In genomic region chr6:100457251-100457990, GRCh38 we compare ENCODE assay signal across 21 cellular contexts. TPM values are rescaled to one million over a fixed set of nuclear protein-coding genes. Genes with fewer than 3 reads are reported as not detected.
DNase-seq lines count a peak whose midpoint lies in the region; ATAC-seq, FAIRE-seq and TF ChIP-seq lines count a peak whose summit lies in the region.
"Had no signal": no experiment of that assay in that cellular context is flagged by ENCODE, and none has a peak within 500 bp of the region (broad histone marks: within the 10 kb centered on the region; RNA-seq: fewer than 3 reads in every experiment).

No MANE protein-coding gene starts in this region.

- H3K79me2 ChIP-seq in endothelial cell of umbilical vein (ENCODE audit: control insufficient read depth, insufficient read depth, low read length), result no peaks in the 10 kb centered on the region

- POLR2A ChIA-PET in BJ (lab: Charles Lee) (interaction anchor here (0.6 to 1.2 kb wide), 2 partner anchors 9 to 19 kb away, joined by 3 to 5 read pairs; no protein-coding TSS in a partner anchor), endothelial cell of umbilical vein (lab: Charles Lee) (no interaction called here)

- no peak for FAIRE-seq in endothelial cell of umbilical vein (lab: Jason Lieb, UNC)
- FAIRE-seq: GM18507 had no signal

- no peak overlapping the region for H3K4me2 ChIP-seq in endothelial cell of umbilical vein (ENCODE audit: insufficient read depth, low read length)

- H3K27me3 Mint-ChIP-seq in naive B cell, result peaks cover 61 to 80% (median 66%) of the 10 kb centered on the region in 3 donors

- H3K9me3 Mint-ChIP-seq in naive B cell, result peaks cover 5 to 63% (median 22%) of the 10 kb centered on the region in 7 donors
- H3K9me3 Mint-ChIP-seq: activated T-helper 17 cell treated with anti-CD3 and anti-CD28 coated beads, Interleukin-2, amount 50 U/mL, for 72 hours had no signal

- no peak overlapping the region for H3K9ac ChIP-seq in endothelial cell of umbilical vein (replicated peaks; ENCODE audit: extremely low read depth, insufficient read depth, low read length)

- TF ChIP-seq POLR2A in endothelial cell of umbilical vein (IDR thresholded peaks at IDR 0.05; ENCODE audit: low read depth, low read length), result no peak

- H3K4me1 Mint-ChIP-seq in naive B cell, result peaks cover 0 to 21% (median 10%) of the 10 kb centered on the region in 3 donors
- H3K4me1 Mint-ChIP-seq: activated T-helper 17 cell treated with anti-CD3 and anti-CD28 coated beads, Interleukin-2, amount 50 U/mL, for 72 hours had no signal

- no peaks in the 10 kb centered on the region for H4K20me1 ChIP-seq in endothelial cell of umbilical vein (replicated peaks; ENCODE audit: control insufficient read depth, extremely low read depth, insufficient read depth, low read length)

- peak overlapping the region in 1 of 8 donors; percentile 58 for H3K4me3 Mint-ChIP-seq in naive B cell
- H3K4me3 Mint-ChIP-seq: activated T-helper 17 cell treated with anti-CD3 and anti-CD28 coated beads, Interleukin-2, amount 50 U/mL, for 72 hours had no signal

- intact Hi-C loops in endothelial cell of umbilical vein (cut with micrococcal nuclease), result loop anchor here (5.0 kb wide), 2 partner anchors 105 to 535 kb away; no protein-coding TSS in a partner anchor

- H3K36me3 ChIP-seq in BJ (ENCODE audit: control insufficient read depth, insufficient read depth, low read length) (peaks cover 7% of the 10 kb centered on the region), endothelial cell of umbilical vein (ENCODE audit: control insufficient read depth in 2 of 2, extremely low read depth in 1 of 2, insufficient read depth in 2 of 2, low read length in 2 of 2) (no peaks in the 10 kb centered on the region)
- H3K36me3 ChIP-seq: right atrium auricular region had no signal

- H3K27me3 ChIP-seq in BJ (ENCODE audit: control insufficient read depth, insufficient read depth, low read length) (no peaks in the 10 kb centered on the region), endothelial cell of umbilical vein (ENCODE audit: control insufficient read depth in 2 of 2, insufficient read depth in 2 of 2, low read length in 2 of 2) (peaks cover 84 to 99% of the 10 kb centered on the region in 2 experiments)

- ATAC-seq in naive B cell (ENCODE audit: low read depth in 2 of 2) (no peak), HG03378 (IDR thresholded peaks at IDR 0.05; ENCODE audit: unreplicated experiment) (no peak), HG02981 (IDR thresholded peaks at IDR 0.05; ENCODE audit: unreplicated experiment) (no peak)
- ATAC-seq: activated T-helper 17 cell treated with anti-CD3 and anti-CD28 coated beads, Interleukin-2, amount 50 U/mL, for 72 hours; left ventricle myocardium superior had no signal

- no peaks in the 10 kb centered on the region for H3K9me3 ChIP-seq in endothelial cell of umbilical vein (replicated peaks; ENCODE audit: control insufficient read depth, insufficient read depth, low read length)

- H3K27ac ChIP-seq in endothelial cell of umbilical vein (ENCODE audit: insufficient read depth, low read depth, low read length), result no peak overlapping the region
- H3K27ac ChIP-seq: right atrium auricular region, SK-N-MC had no signal

- dilution Hi-C loops in endothelial cell of umbilical vein (cut with MboI; ENCODE audit: extremely low pct_ligation_motif_present, low sequenced_read_pairs), result loop anchor here (25.0 kb wide), 1 partner anchor 345 kb away; no protein-coding TSS in a partner anchor

- H2AFZ ChIP-seq in endothelial cell of umbilical vein (ENCODE audit: low read depth, low read length), result no peak overlapping the region

- DNase-seq in BJ (ENCODE audit: low read depth) (no peak), HFF-Myc (ENCODE audit: extremely low read depth, low read depth) (no peak), endothelial cell of umbilical vein (ENCODE audit: low read depth, low spot score) (no peak), naive B cell (no peak), NCI-H1092 treated with DMSO at 0.1 percent for 48 hours (lab: John Stamatoyannopoulos, UW) (no peak)
- DNase-seq in effector CD4-positive, alpha-beta T cell, result no peak
- DNase-seq: activated CD4-positive, alpha-beta T cell treated with anti-CD3 and anti-CD28 coated beads, Interleukin-2, amount 50 U/mL, for 48 hours; amniotic stem cell; hippocampal formation; left ventricle myocardium superior; NCI-H1436 treated with DMSO at 0.1 percent for 48 hours; NCI-H510A; OCI-M1 had no signal

- no peak for TF ChIP-seq CTCF in BJ (IDR thresholded peaks at IDR 0.05; ENCODE audit: insufficient read depth, low read depth, low read length)
- no peak for TF ChIP-seq CTCF in HFF-Myc (IDR thresholded peaks at IDR 0.05; ENCODE audit: low read depth, low read length, missing control alignments)
- TF ChIP-seq CTCF in endothelial cell of umbilical vein (IDR thresholded peaks at IDR 0.05; ENCODE audit: extremely low read depth in 1 of 2, insufficient read depth in 1 of 2, low read depth in 1 of 2, low read length in 2 of 2), result no peak

- no peaks in the 10 kb centered on the region for H3K9me1 ChIP-seq in endothelial cell of umbilical vein (replicated peaks; ENCODE audit: control insufficient read depth, extremely low read depth, insufficient read depth, low read length)

- peaks cover 12% of the 10 kb centered on the region for H3K4me1 ChIP-seq in endothelial cell of umbilical vein (ENCODE audit: control insufficient read depth, extremely low read depth, insufficient read depth, low read length)

- H3K36me3 Mint-ChIP-seq in naive B cell, result peaks cover 11 to 17% of the 10 kb centered on the region in 2 donors

- BruUV-seq in endothelial cell of umbilical vein (replicated peaks; lab: Mats Ljungman, UMichigan), result no TSS peak

- H3K4me3 ChIP-seq in BJ (ENCODE audit: low read depth, low read length) (peak overlapping the region; percentile 74), HFF-Myc (replicated peaks; ENCODE audit: low read depth, low read length) (peak overlapping the region; percentile 89), endothelial cell of umbilical vein (replicated peaks in 1 of 3; ENCODE audit: insufficient read depth in 1 of 3, low read depth in 1 of 3, low read length in 3 of 3) (no peak overlapping the region)
- H3K4me3 ChIP-seq: right atrium auricular region, SK-N-MC had no signal

- CTCF ChIA-PET in BJ (lab: Yijun Ruan, JAX), result interaction anchor here (0.7 to 11.7 kb wide), 10 partner anchors 9 to 350 kb away, joined by 3 to 161 read pairs (median 4); no protein-coding TSS in a partner anchor
- CTCF ChIA-PET in endothelial cell of umbilical vein (lab: Charles Lee), result interaction anchor here (1.2 to 1.3 kb wide), 3 partner anchors 9 to 340 kb away, joined by 4 read pairs; no protein-coding TSS in a partner anchor

- H3K27ac Mint-ChIP-seq in naive B cell, result peak overlapping the region in 4 of 6 donors; percentile 38 to 97 (median 66)
- H3K27ac Mint-ChIP-seq: activated T-helper 17 cell treated with anti-CD3 and anti-CD28 coated beads, Interleukin-2, amount 50 U/mL, for 72 hours had no signal

TF ChIP-seq in endothelial cell of umbilical vein, 7 proteins besides CTCF, POLR2A, EP300 and RAD21:
- TF ChIP-seq JUN (IDR thresholded peaks at IDR 0.05; ENCODE audit: borderline replicate concordance, insufficient read depth, insufficient read length, low read depth) (no peak), MYC (IDR thresholded peaks at IDR 0.05; ENCODE audit: low read depth, low read length) (no peak), FOS (IDR thresholded peaks at IDR 0.05; ENCODE audit: borderline replicate concordance, insufficient read depth, low read length) (no peak), EZH2 (IDR thresholded peaks at IDR 0.05; ENCODE audit: borderline replicate concordance, low read depth, low read length, severe bottlenecking) (peak; percentile 94)

RNA-seq across cellular contexts. Expression of gene SIM1, which starts 7.3 kb away (rescaled TPM):
- polyA plus RNA-seq in BJ (2011; rRNA removed) (27.1 and 32.9 TPM in 2 replicates), endothelial cell of umbilical vein (0.11 and 0.14 TPM in 2 replicates), naive B cell (ENCODE audit: low read depth in 6 of 6) (not detected)
- 83.2 and 105 TPM in 2 replicates for polyA minus RNA-seq in BJ (2011; rRNA and poly(A)+ RNA removed)
- total RNA-seq in endothelial cell of umbilical vein, result 0.29 and 0.39 TPM in 2 replicates
- polyA plus RNA-seq in endothelial cell of umbilical vein (2011; cell fraction: cytosol; rRNA removed), result 0.14 and 0.21 TPM in 2 replicates
- 0.34 and 0.41 TPM in 2 replicates for polyA plus RNA-seq in endothelial cell of umbilical vein (2011; cell fraction: nucleus; rRNA removed)
- polyA plus RNA-seq in endothelial cell of umbilical vein (2012), result 0.37 and 0.55 TPM in 2 replicates
- polyA minus RNA-seq in endothelial cell of umbilical vein, result 0.53 and 0.63 TPM in 2 replicates
- not detected for polyA minus RNA-seq in endothelial cell of umbilical vein (2011; cell fraction: cytosol; rRNA and poly(A)+ RNA removed)
- 0.87 and 1.6 TPM in 2 replicates for polyA minus RNA-seq in endothelial cell of umbilical vein (2011; cell fraction: nucleus; rRNA and poly(A)+ RNA removed)
- total RNA-seq: activated T-helper 17 cell treated with anti-CD3 and anti-CD28 coated beads, Interleukin-2, amount 50 U/mL, for 72 hours; cerebellum; left ventricle myocardium superior; right atrium auricular region had no signal
- polyA plus RNA-seq: esophagus had no signal

Comparison
In these comparisons a context has a peak if more than half of its experiments do, and no peak if none do; other contexts are left out.
1. H3K4me3 ChIP-seq: peak in BJ (single experiment) and HFF-Myc (single experiment); none in endothelial cell of umbilical vein (0 of 3).
2. RNA of gene SIM1, which starts 7.3 kb away (polyA plus RNA-seq): 27.1 to 32.9 TPM in BJ; 0.11 to 0.55 TPM in endothelial cell of umbilical vein and not detected in naive B cell; every median in the first group is over 10 times any median in the second.